21 cellular contexts compared by ENCODE assay signal in genomic region chr1:54268714-54269297, GRCh38.
DNase-seq lines count a peak whose midpoint lies in the region; TF ChIP-seq lines count a peak whose summit lies in the region.
"Had no signal": no experiment of that assay in that cellular context is flagged by ENCODE, and none has a peak within 500 bp of the region (broad histone marks: within the 10 kb centered on the region; RNA-seq: fewer than 3 reads in every experiment).

No MANE protein-coding gene starts in this region.

- H3F3A ChIP-seq in neural progenitor cell (ENCODE audit: low read depth), result peaks cover 12% of the 10 kb centered on the region

- H3K4me1 ChIP-seq in endodermal cell (ENCODE audit: control insufficient read depth, insufficient read depth, low read length) (peaks cover 7% of the 10 kb centered on the region), neural progenitor cell (peaks cover 21% of the 10 kb centered on the region)

- H3K4me2 ChIP-seq in neural progenitor cell, result no peak overlapping the region
- H3K4me2 ChIP-seq: smooth muscle cell had no signal

- H3K9ac ChIP-seq in endodermal cell (ENCODE audit: extremely low read depth, low read length, poor library complexity, severe bottlenecking) (no peak overlapping the region), neural progenitor cell (no peak overlapping the region)

- H3K27ac ChIP-seq in endodermal cell (ENCODE audit: low read depth, low read length) (no peak overlapping the region), neural progenitor cell (no peak overlapping the region)
- H3K27ac ChIP-seq: psoas muscle had no signal

- no peak overlapping the region for H2AFZ ChIP-seq in neural progenitor cell (replicated peaks)

- H3K4me1 Mint-ChIP-seq in endodermal cell, result peaks cover 20% of the 10 kb centered on the region
- peaks cover 62% of the 10 kb centered on the region for H3K4me1 Mint-ChIP-seq in neural progenitor cell

- H3K4me3 ChIP-seq in endodermal cell (ENCODE audit: low read length) (no peak overlapping the region), neural progenitor cell (no peak overlapping the region)
- H3K4me3 ChIP-seq: K562, lung, psoas muscle, smooth muscle cell had no signal

- H3K79me2 ChIP-seq in neural progenitor cell (ENCODE audit: low read depth), result peaks cover 79% of the 10 kb centered on the region

- peaks cover 79% of the 10 kb centered on the region for H3K36me3 ChIP-seq in endodermal cell (ENCODE audit: control insufficient read depth, insufficient read depth, low read length)
- no peaks in the 10 kb centered on the region for H3K36me3 ChIP-seq in neural progenitor cell
- H3K36me3 ChIP-seq: BE2C had no signal

- 87 to 88% methylated on average over 7 to 9 of the region's 9 CpGs for WGBS in endodermal cell (ENCODE audit: insufficient coverage in 1 of 2, insufficient read length in 1 of 2), 2 experiments

- H3K27ac Mint-ChIP-seq in endodermal cell, result peak overlapping the region; percentile 81
- peak overlapping the region; percentile 31 for H3K27ac Mint-ChIP-seq in neural progenitor cell
- H3K27ac Mint-ChIP-seq: activated CD8-positive, alpha-beta T cell treated with anti-CD3 and anti-CD28 coated beads for 36 hours had no signal

- peaks cover 50% of the 10 kb centered on the region for H3K36me3 Mint-ChIP-seq in endodermal cell (ENCODE audit: low read depth)
- peaks cover 12% of the 10 kb centered on the region for H3K36me3 Mint-ChIP-seq in neural progenitor cell
- H3K36me3 Mint-ChIP-seq: naive B cell had no signal

- H4K20me1 ChIP-seq in neural progenitor cell (ENCODE audit: low read depth), result peaks cover 100% of the 10 kb centered on the region

- H3K27me3 Mint-ChIP-seq in endodermal cell (ENCODE audit: insufficient read depth), result no peaks in the 10 kb centered on the region
- H3K27me3 Mint-ChIP-seq in neural progenitor cell (ENCODE audit: insufficient read depth, low read depth), result peaks cover 2% of the 10 kb centered on the region
- H3K27me3 Mint-ChIP-seq: activated CD8-positive, alpha-beta T cell treated with anti-CD3 and anti-CD28 coated beads for 36 hours; naive B cell had no signal

- H3K9me3 Mint-ChIP-seq in endodermal cell (no peaks in the 10 kb centered on the region), neural progenitor cell (no peaks in the 10 kb centered on the region)
- H3K9me3 Mint-ChIP-seq: activated CD8-positive, alpha-beta T cell treated with anti-CD3 and anti-CD28 coated beads for 36 hours; activated T-cell treated with anti-CD3 and anti-CD28 coated beads, Interleukin-2, amount 50 U/mL, for 4 hours; naive B cell; T-helper 1 cell treated with Interleukin-12 subunit alpha and Interleukin-12 subunit beta and Interleukin-4 antibody, amounts not matched to agents 30 μg/mL and 1 μg/mL, for 36 hours had no signal

- H3K4me3 Mint-ChIP-seq in endodermal cell, result no peak overlapping the region
- no peak overlapping the region for H3K4me3 Mint-ChIP-seq in neural progenitor cell
- H3K4me3 Mint-ChIP-seq: activated CD8-positive, alpha-beta T cell treated with anti-CD3 and anti-CD28 coated beads for 36 hours; activated T-cell treated with anti-CD3 and anti-CD28 coated beads, Interleukin-2, amount 50 U/mL, for 4 hours; T-helper 1 cell treated with Interleukin-12 subunit alpha and Interleukin-12 subunit beta and Interleukin-4 antibody, amounts not matched to agents 30 μg/mL and 1 μg/mL, for 36 hours had no signal

- no peaks in the 10 kb centered on the region for H3K9me3 ChIP-seq in endodermal cell (ENCODE audit: control insufficient read depth, low read length)
- H3K9me3 ChIP-seq in neural progenitor cell (ENCODE audit: low read depth), result no peaks in the 10 kb centered on the region
- H3K9me3 ChIP-seq: BE2C, psoas muscle had no signal

- H3K27me3 ChIP-seq in endodermal cell (ENCODE audit: control insufficient read depth, insufficient read depth, low read length, poor library complexity, severe bottlenecking) (no peaks in the 10 kb centered on the region), neural progenitor cell (no peaks in the 10 kb centered on the region)
- H3K27me3 ChIP-seq: BE2C had no signal

- DNase-seq in NCI-H1694 treated with DMSO at 0.1 percent for 48 hours (lab: John Stamatoyannopoulos, UW) (peak; percentile 41), NCI-H1694 (lab: John Stamatoyannopoulos, UW) (no peak), DMS114 treated with DMSO at 0.1 percent for 48 hours (lab: John Stamatoyannopoulos, UW; ENCODE audit: unreplicated experiment) (peak; percentile 25), endodermal cell (no peak), neural progenitor cell (ENCODE audit: low spot score) (no peak), GDM1 (lab: John Stamatoyannopoulos, UW) (no peak)
- no peak for DNase-seq in activated CD4-positive, alpha-beta T cell treated with anti-CD3 and anti-CD28 coated beads for 1 hour
- DNase-seq in activated effector memory CD4-positive, alpha-beta T cell treated with anti-CD3 and anti-CD28 coated beads, Interleukin-2, amount 50 U/mL, for 16 hours, result no peak
- DNase-seq: activated CD8-positive, alpha-beta T cell treated with anti-CD3 and anti-CD28 coated beads for 36 hours; activated T-cell treated with anti-CD3 and anti-CD28 coated beads, Interleukin-2, amount 50 U/mL, for 4 hours; BE2C; dermis blood vessel endothelial cell; naive B cell; NCI-H510A treated with DMSO at 0.1 percent for 48 hours; psoas muscle; SHP77; stimulated activated CD4-positive, alpha-beta T cell treated with anti-CD3 and anti-CD28 coated beads, Interleukin-4, amount 100 ng/mL, for 24 hours had no signal

- TF ChIP-seq CTCF in endodermal cell (conservative IDR thresholded peaks at IDR 0.05), result no peak
- TF ChIP-seq CTCF in neural progenitor cell (IDR thresholded peaks at IDR 0.05), result no peak

Comparison
In these comparisons a context has a peak if more than half of its experiments do, and no peak if none do; other contexts are left out.
1. DNase-seq: peak in NCI-H1694 treated with DMSO at 0.1 percent for 48 hours (single experiment) and DMS114 treated with DMSO at 0.1 percent for 48 hours (single experiment); none in NCI-H1694 (single experiment), endodermal cell (single experiment), neural progenitor cell (single experiment), GDM1 (single experiment), activated CD4-positive, alpha-beta T cell treated with anti-CD3 and anti-CD28 coated beads for 1 hour (single experiment) and activated effector memory CD4-positive, alpha-beta T cell treated with anti-CD3 and anti-CD28 coated beads, Interleukin-2, amount 50 U/mL, for 16 hours (single experiment).